ENCODE assay signal across 25 cellular contexts in genomic region chr14:88272390-88273019, GRCh38. TPM values are rescaled to one million over a fixed set of nuclear protein-coding genes. Genes with fewer than 3 reads are reported as not detected.
"Had no signal": no experiment of that assay in that cellular context is flagged by ENCODE, and none has a peak within 500 bp of the region (broad histone marks: within the 10 kb centered on the region; RNA-seq: fewer than 3 reads in every experiment).

No MANE protein-coding gene starts in this region.

- H3K4me3 ChIP-seq: gastrocnemius medialis, heart right ventricle, right atrium auricular region, tibial artery, upper lobe of left lung, vagina had no signal

- H3K4me3 Mint-ChIP-seq: dendritic cell treated with granulocyte-macrophage colony-stimulating factor and Interleukin-4, amounts not matched to agents 40 ng/mL and 50 ng/mL, for 4 days; effector memory CD8-positive, alpha-beta T cell; naive thymus-derived CD4-positive, alpha-beta T cell; nephron progenitor cell; stimulated activated effector memory CD8-positive, alpha-beta T cell treated with anti-CD3 and anti-CD28 coated beads, Interleukin-12 subunit alpha, Interleukin-12 subunit beta, amount 100 ng/mL, for 72 hours had no signal

- FAIRE-seq: colon, small intestine had no signal

- H3K9me3 Mint-ChIP-seq: dendritic cell treated with granulocyte-macrophage colony-stimulating factor and Interleukin-4, amounts not matched to agents 40 ng/mL and 50 ng/mL, for 4 days; effector memory CD8-positive, alpha-beta T cell; nephron progenitor cell; stimulated activated effector memory CD8-positive, alpha-beta T cell treated with anti-CD3 and anti-CD28 coated beads, Interleukin-12 subunit alpha, Interleukin-12 subunit beta, amount 100 ng/mL, for 72 hours had no signal

- DNase-seq: cerebellar nuclear complex; effector memory CD8-positive, alpha-beta T cell; gastrocnemius medialis; heart right ventricle; islet precursor cell; left cardiac atrium; naive thymus-derived CD4-positive, alpha-beta T cell; nephron progenitor cell; posterior cingulate gyrus; stimulated activated CD4-positive, alpha-beta T cell treated with anti-CD3 and anti-CD28 coated beads, Interleukin-12 subunit alpha, Interleukin-12 subunit beta, amount 100 ng/mL, for 4 hours; stimulated activated CD8-positive, alpha-beta memory T cell treated with anti-CD3 and anti-CD28 coated beads, Interleukin-4, amount 100 ng/mL, for 48 hours; stimulated activated naive CD8-positive, alpha-beta T cell treated with anti-CD3 and anti-CD28 coated beads, Interleukin-15, Interleukin-2, amounts not matched to agents 100 U/mL and 50 U/mL, for 24 hours; tibial artery; upper lobe of left lung had no signal

- H3K27ac ChIP-seq: gastrocnemius medialis, heart right ventricle, right atrium auricular region, tibial artery, upper lobe of left lung, vagina had no signal

- H3K27me3 ChIP-seq: gastrocnemius medialis, right atrium auricular region, upper lobe of left lung, vagina had no signal

- H3K36me3 Mint-ChIP-seq: naive thymus-derived CD4-positive, alpha-beta T cell; stimulated activated effector memory CD8-positive, alpha-beta T cell treated with anti-CD3 and anti-CD28 coated beads, Interleukin-12 subunit alpha, Interleukin-12 subunit beta, amount 100 ng/mL, for 72 hours had no signal

- H3K4me1 ChIP-seq: gastrocnemius medialis, heart right ventricle, right atrium auricular region, tibial artery, upper lobe of left lung, vagina had no signal

- H3K36me3 ChIP-seq: gastrocnemius medialis, heart right ventricle, right atrium auricular region, tibial artery, upper lobe of left lung, vagina had no signal

- H3K9me3 ChIP-seq: gastrocnemius medialis, heart right ventricle, right atrium auricular region, tibial artery, upper lobe of left lung, vagina had no signal

- H3K27ac Mint-ChIP-seq: dendritic cell treated with granulocyte-macrophage colony-stimulating factor and Interleukin-4, amounts not matched to agents 40 ng/mL and 50 ng/mL, for 4 days; effector memory CD8-positive, alpha-beta T cell; naive thymus-derived CD4-positive, alpha-beta T cell; stimulated activated effector memory CD8-positive, alpha-beta T cell treated with anti-CD3 and anti-CD28 coated beads, Interleukin-12 subunit alpha, Interleukin-12 subunit beta, amount 100 ng/mL, for 72 hours had no signal

- H3K4me1 Mint-ChIP-seq: stimulated activated effector memory CD8-positive, alpha-beta T cell treated with anti-CD3 and anti-CD28 coated beads, Interleukin-12 subunit alpha, Interleukin-12 subunit beta, amount 100 ng/mL, for 72 hours had no signal

- ATAC-seq: effector memory CD8-positive, alpha-beta T cell; gastrocnemius medialis; heart right ventricle; left cardiac atrium; naive thymus-derived CD4-positive, alpha-beta T cell; stimulated activated effector memory CD8-positive, alpha-beta T cell treated with anti-CD3 and anti-CD28 coated beads, Interleukin-12 subunit alpha, Interleukin-12 subunit beta, amount 100 ng/mL, for 72 hours; stimulated activated naive CD8-positive, alpha-beta T cell treated with anti-CD3 and anti-CD28 coated beads, Interleukin-15, Interleukin-2, amounts not matched to agents 100 U/mL and 50 U/mL, for 24 hours had no signal

RNA-seq across cellular contexts. Expression of gene KCNK10, which starts 50.6 kb away (rescaled TPM):
- total RNA-seq: fibroblast of lung, gastrocnemius medialis, left cardiac atrium, lung microvascular endothelial cell, mesenteric fat pad, osteocyte, right atrium auricular region had no signal
- polyA plus RNA-seq: fibroblast of lung; liver; naive thymus-derived CD4-positive, alpha-beta T cell had no signal
